Comparison of ENCODE assay signal across 2 cellular contexts in the genomic region with DNA sequence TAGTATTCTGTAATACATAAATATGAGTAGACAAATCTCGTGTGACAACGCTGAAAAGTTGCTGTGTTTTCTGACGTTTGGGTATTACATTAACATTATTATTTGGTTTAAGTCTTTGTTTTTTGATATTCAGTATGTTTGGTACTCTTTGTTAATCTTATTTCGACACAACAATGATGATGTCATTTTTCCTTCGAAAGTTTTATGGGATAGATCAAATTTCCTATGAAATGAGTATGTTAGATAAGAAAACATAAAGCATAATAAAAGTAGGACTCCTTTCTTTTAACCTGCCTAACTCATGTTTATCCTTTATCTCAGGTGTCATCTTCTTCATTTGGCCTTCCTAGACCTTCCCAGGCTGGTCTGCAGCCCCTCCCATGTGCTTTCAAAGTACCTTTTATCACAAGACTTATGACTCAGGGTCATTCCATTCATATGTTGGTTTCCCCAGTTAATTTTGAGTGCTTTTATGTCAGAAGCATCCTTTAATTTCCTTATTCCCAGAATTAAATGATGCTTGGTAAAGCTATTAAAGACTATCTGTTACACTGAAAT.
TF ChIP-seq lines count a peak whose summit lies in the region.

No MANE protein-coding gene starts in this region.

TF ChIP-seq in HCT116, 20 proteins besides CTCF, POLR2A, EP300 and RAD21 (continued from another document):
- TF ChIP-seq, protein P1, sequence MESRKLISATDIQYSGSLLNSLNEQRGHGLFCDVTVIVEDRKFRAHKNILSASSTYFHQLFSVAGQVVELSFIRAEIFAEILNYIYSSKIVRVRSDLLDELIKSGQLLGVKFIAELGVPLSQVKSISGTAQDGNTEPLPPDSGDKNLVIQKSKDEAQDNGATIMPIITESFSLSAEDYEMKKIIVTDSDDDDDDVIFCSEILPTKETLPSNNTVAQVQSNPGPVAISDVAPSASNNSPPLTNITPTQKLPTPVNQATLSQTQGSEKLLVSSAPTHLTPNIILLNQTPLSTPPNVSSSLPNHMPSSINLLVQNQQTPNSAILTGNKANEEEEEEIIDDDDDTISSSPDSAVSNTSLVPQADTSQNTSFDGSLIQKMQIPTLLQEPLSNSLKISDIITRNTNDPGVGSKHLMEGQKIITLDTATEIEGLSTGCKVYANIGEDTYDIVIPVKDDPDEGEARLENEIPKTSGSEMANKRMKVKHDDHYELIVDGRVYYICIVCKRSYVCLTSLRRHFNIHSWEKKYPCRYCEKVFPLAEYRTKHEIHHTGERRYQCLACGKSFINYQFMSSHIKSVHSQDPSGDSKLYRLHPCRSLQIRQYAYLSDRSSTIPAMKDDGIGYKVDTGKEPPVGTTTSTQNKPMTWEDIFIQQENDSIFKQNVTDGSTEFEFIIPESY (IDR thresholded peaks at IDR 0.05; ENCODE audit: extremely low read depth, insufficient replicate concordance, low read length): no peak
- TF ChIP-seq SIN3A (IDR thresholded peaks at IDR 0.05; ENCODE audit: low read depth): 0 out of 2 replicates have a peak, but pooled peaks have one; percentile 40
- peak; percentile 21; the same call in 1 of the 2 replicates for TF ChIP-seq CBX3 (IDR thresholded peaks at IDR 0.05; ENCODE audit: low read depth)
- TF ChIP-seq ZFX (IDR thresholded peaks at IDR 0.05): no peak
- peak; percentile 73 for TF ChIP-seq CEBPB (IDR thresholded peaks at IDR 0.05; ENCODE audit: low read depth)
- peak; percentile 88 for TF ChIP-seq TCF7L2 (IDR thresholded peaks at IDR 0.05; ENCODE audit: borderline replicate concordance, extremely low read depth, insufficient read depth, insufficient read length)
- 0 out of 2 replicates have a peak, but pooled peaks have one; percentile 21 for TF ChIP-seq EGR1 (IDR thresholded peaks at IDR 0.05; ENCODE audit: low read depth)
- TF ChIP-seq, protein P2, sequence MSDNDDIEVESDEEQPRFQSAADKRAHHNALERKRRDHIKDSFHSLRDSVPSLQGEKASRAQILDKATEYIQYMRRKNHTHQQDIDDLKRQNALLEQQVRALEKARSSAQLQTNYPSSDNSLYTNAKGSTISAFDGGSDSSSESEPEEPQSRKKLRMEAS (IDR thresholded peaks at IDR 0.05): peak; percentile 60
- no peak for TF ChIP-seq YY1 (IDR thresholded peaks at IDR 0.05; ENCODE audit: extremely low read depth, insufficient replicate concordance, low read depth, low read length)
- TF ChIP-seq JUND (IDR thresholded peaks at IDR 0.05): peak; percentile 73
- TF ChIP-seq SP1 (IDR thresholded peaks at IDR 0.05; ENCODE audit: low read depth): peak; percentile 71
- no peak for TF ChIP-seq EZH2 (IDR thresholded peaks at IDR 0.05)

TF ChIP-seq in SK-N-SH, 30 proteins besides CTCF, POLR2A, EP300 and RAD21 (continued from another document):
- TF ChIP-seq PBX3 (IDR thresholded peaks at IDR 0.05) (no peak), JUND (IDR thresholded peaks at IDR 0.05) (0 out of 2 replicates have a peak, but pooled peaks have one; percentile 8), FOSL2 (IDR thresholded peaks at IDR 0.05; ENCODE audit: borderline replicate concordance, low read depth) (0 out of 2 replicates have a peak, but pooled peaks have one; percentile 13)
- TF ChIP-seq, protein P2 (IDR thresholded peaks at IDR 0.05; ENCODE audit: low read depth): peak; percentile 25; the same call in 1 of the 2 replicates
